16 cellular contexts compared by ENCODE assay signal in the genomic region with DNA sequence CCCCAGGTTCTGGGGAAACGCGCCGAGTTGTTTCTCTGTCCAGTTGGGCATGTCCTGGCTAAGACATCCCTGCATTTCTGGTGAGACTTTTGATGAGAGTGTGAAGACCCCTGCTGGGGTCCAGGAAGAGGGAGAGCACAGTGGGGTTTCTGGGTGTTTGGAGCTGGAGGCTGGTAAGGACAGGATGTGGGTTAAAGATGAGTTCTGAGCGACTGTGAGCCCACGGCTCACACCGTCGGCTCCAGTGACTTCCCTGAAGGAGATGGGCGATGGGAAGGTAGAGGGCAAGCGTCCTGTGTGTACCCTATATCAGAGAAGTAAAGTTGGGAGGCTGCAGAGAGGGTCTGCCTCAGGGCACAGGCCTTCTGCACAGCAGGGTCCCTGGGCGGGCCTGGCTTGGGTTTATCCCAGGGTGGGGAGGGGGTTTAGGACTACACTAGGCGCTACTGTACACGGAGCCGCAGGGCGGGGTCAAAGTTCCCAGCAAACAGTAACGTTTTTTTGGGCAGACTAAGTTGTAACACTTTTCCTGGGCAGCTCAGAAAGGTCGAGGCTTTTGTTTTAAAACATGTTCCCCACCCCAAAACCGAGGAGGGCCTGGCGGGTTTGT. TPM values are rescaled to one million over a fixed set of nuclear protein-coding genes. Genes with fewer than 3 reads are reported as not detected.
A peak's percentile ranks its signal among the peaks of the same experiment; 100 is the strongest.
DNase-seq lines count a peak whose midpoint lies in the region; ATAC-seq and TF ChIP-seq lines count a peak whose summit lies in the region.
"Had no signal": no experiment of that assay in that cellular context is flagged by ENCODE, and none has a peak within 500 bp of the region (broad histone marks: within the 10 kb centered on the region; RNA-seq: fewer than 3 reads in every experiment).

No MANE protein-coding gene starts in this region.

- no peak overlapping the region for H3K4me3 Mint-ChIP-seq in T-helper 2 cell treated with Interferon-gamma antibody and Interleukin-4, amounts not matched to agents 5 μg/mL and 100 μg/mL, for 36 hours
- H3K4me3 Mint-ChIP-seq: stimulated activated naive CD8-positive, alpha-beta T cell treated with anti-CD3 and anti-CD28 coated beads, Interleukin-15, Interleukin-2, amounts not matched to agents 100 ng/mL and 50 ng/mL, for 24 hours had no signal

- no peak for ATAC-seq in HG03196 (IDR thresholded peaks at IDR 0.05; ENCODE audit: unreplicated experiment)
- no peak for ATAC-seq in GM19395 (IDR thresholded peaks at IDR 0.05; ENCODE audit: unreplicated experiment)

- no peak for TF ChIP-seq POLR2A in suprapubic skin (IDR thresholded peaks at IDR 0.05)

- TF ChIP-seq EP300 in suprapubic skin (IDR thresholded peaks at IDR 0.05): no peak

- H3K27me3 ChIP-seq in suprapubic skin: peaks cover 68% of the 10 kb centered on the region

- peak overlapping the region; percentile 79 for H3K27ac ChIP-seq in cingulate gyrus (ENCODE audit: low read depth, low read length)
- H3K27ac ChIP-seq in suprapubic skin: peak overlapping the region; percentile 91
- H3K27ac ChIP-seq: 22Rv1, right lobe of liver, SJCRH30 had no signal

- peaks cover 52% of the 10 kb centered on the region for H3K4me1 ChIP-seq in suprapubic skin
- H3K4me1 ChIP-seq: SJCRH30 had no signal

- no peak for DNase-seq in T-helper 2 cell treated with Interferon-gamma antibody and Interleukin-4, amounts not matched to agents 5 μg/mL and 100 μg/mL, for 36 hours (ENCODE audit: low spot score)
- no peak for DNase-seq in T-helper 2 cell
- peak; percentile 69 for DNase-seq in mesenteric fat pad (ENCODE audit: low spot score)
- DNase-seq in suprapubic skin (ENCODE audit: low spot score in 2 of 2): peak in 1 of 2 donors; percentile 63
- DNase-seq in SKM-1 treated with dmso at 0.1 percent for 144 hours (lab: John Stamatoyannopoulos, UW; ENCODE audit: unreplicated experiment): no peak
- DNase-seq: cortex of kidney, NCI-H1930, NCI-H82, right lobe of liver, SJCRH30 had no signal

- peaks cover 4% of the 10 kb centered on the region for H3K4me1 Mint-ChIP-seq in T-helper 2 cell treated with Interferon-gamma antibody and Interleukin-4, amounts not matched to agents 5 μg/mL and 100 μg/mL, for 36 hours (ENCODE audit: low read depth)

- H3K4me3 ChIP-seq in suprapubic skin: peak overlapping the region; percentile 81
- H3K4me3 ChIP-seq: right lobe of liver, SJCRH30 had no signal

- no peaks in the 10 kb centered on the region for H3K9me3 ChIP-seq in suprapubic skin
- H3K9me3 ChIP-seq: right lobe of liver, SJCRH30 had no signal

- 53% methylated on average over 15 of the region's 18 CpGs for WGBS in suprapubic skin

- peaks cover 6% of the 10 kb centered on the region for H3K36me3 Mint-ChIP-seq in T-helper 2 cell treated with Interferon-gamma antibody and Interleukin-4, amounts not matched to agents 5 μg/mL and 100 μg/mL, for 36 hours (ENCODE audit: low read depth)

- peak overlapping the region; percentile 55 for H3K27ac Mint-ChIP-seq in T-helper 2 cell treated with Interferon-gamma antibody and Interleukin-4, amounts not matched to agents 5 μg/mL and 100 μg/mL, for 36 hours
- H3K27ac Mint-ChIP-seq: stimulated activated naive CD8-positive, alpha-beta T cell treated with anti-CD3 and anti-CD28 coated beads, Interleukin-15, Interleukin-2, amounts not matched to agents 100 ng/mL and 50 ng/mL, for 24 hours had no signal

- H3K27me3 Mint-ChIP-seq in T-helper 2 cell treated with Interferon-gamma antibody and Interleukin-4, amounts not matched to agents 5 μg/mL and 100 μg/mL, for 36 hours (ENCODE audit: low read depth): peaks cover 88% of the 10 kb centered on the region

- H3K36me3 ChIP-seq in suprapubic skin: no peaks in the 10 kb centered on the region
- H3K36me3 ChIP-seq: right lobe of liver, SJCRH30 had no signal

- no peaks in the 10 kb centered on the region for H3K9me3 Mint-ChIP-seq in T-helper 2 cell treated with Interferon-gamma antibody and Interleukin-4, amounts not matched to agents 5 μg/mL and 100 μg/mL, for 36 hours
- H3K9me3 Mint-ChIP-seq: stimulated activated naive CD8-positive, alpha-beta T cell treated with anti-CD3 and anti-CD28 coated beads, Interleukin-15, Interleukin-2, amounts not matched to agents 100 ng/mL and 50 ng/mL, for 24 hours had no signal

- TF ChIP-seq CTCF in suprapubic skin (IDR thresholded peaks at IDR 0.05): no peak

RNA-seq across cellular contexts. Expression of a gene that starts 3.6 kb away (rescaled TPM):
- 2.4 TPM for total RNA-seq in mesenteric fat pad
- 1 to 10 TPM; 2.0 to 9.7 (median 2.5) TPM for total RNA-seq in suprapubic skin
- total RNA-seq: myocyte, right lobe of liver had no signal
